25 cellular contexts compared by ENCODE assay signal in genomic region chr11:44988981-44989635, GRCh38. TPM values are rescaled to one million over a fixed set of nuclear protein-coding genes. Genes with fewer than 3 reads are reported as not detected.
DNase-seq lines count a peak whose midpoint lies in the region; ATAC-seq and TF ChIP-seq lines count a peak whose summit lies in the region.
"Had no signal": no experiment of that assay in that cellular context is flagged by ENCODE, and none has a peak within 500 bp of the region (broad histone marks: within the 10 kb centered on the region; RNA-seq: fewer than 3 reads in every experiment).

No MANE protein-coding gene starts in this region.

- DNase-seq in NCI-H82 (lab: John Stamatoyannopoulos, UW) (peak; percentile 29), NCI-H82 treated with DMSO at 0.1 percent for 48 hours (lab: John Stamatoyannopoulos, UW; ENCODE audit: unreplicated experiment) (no peak), left ventricle myocardium inferior (no peak), left cardiac atrium (no peak), neuronal stem cell (ENCODE audit: low spot score) (no peak), ureter (ENCODE audit: low spot score) (peak; percentile 31)
- DNase-seq in activated T-cell treated with anti-CD3 and anti-CD28 coated beads, Interleukin-2, amount 50 U/mL, for 4 hours = no peak
- DNase-seq: EL; GF-D8; H7; Karpas-422; NCI-H1417 treated with DMSO at 0.1 percent for 48 hours; NCI-H187; NCI-H226; NCI-H510A treated with DMSO at 0.1 percent for 48 hours; NCI-H748 treated with DMSO at 0.1 percent for 48 hours; NK-92 treated with Interleukin-12 subunit alpha and Interleukin-12 subunit beta, amount 100 ng/mL, for 24 hours; PC-3 had no signal

- H3K27me3 ChIP-seq in left ventricle myocardium inferior (ENCODE audit: low read depth) (no peaks in the 10 kb centered on the region), neuronal stem cell (ENCODE audit: control insufficient read depth in 3 of 3, insufficient read depth in 3 of 3, low read depth in 1 of 3, low read length in 3 of 3) (peaks cover 0 to 86% (median 0%) of the 10 kb centered on the region in 3 experiments)

- ATAC-seq in left cardiac atrium = no peak
- ATAC-seq in GM18868 (IDR thresholded peaks at IDR 0.05; ENCODE audit: unreplicated experiment) = no peak
- ATAC-seq in activated T-cell treated with anti-CD3 and anti-CD28 coated beads, Interleukin-2, amount 50 U/mL, for 4 hours = no peak
- ATAC-seq: CD8-positive, alpha-beta T cell; HepG2; PC-3 had no signal

- H3K9ac ChIP-seq in neuronal stem cell (ENCODE audit: low read depth, low read length, poor library complexity) = no peak overlapping the region

- H3K36me3 ChIP-seq in left ventricle myocardium inferior (no peaks in the 10 kb centered on the region), neuronal stem cell (replicated peaks in 1 of 2; ENCODE audit: control insufficient read depth in 2 of 2, insufficient read depth in 2 of 2, low read length in 2 of 2) (no peaks in the 10 kb centered on the region)
- H3K36me3 ChIP-seq: SJSA1 had no signal

- no peak overlapping the region for H4K91ac ChIP-seq in neuronal stem cell (ENCODE audit: low read depth, low read length, poor library complexity)

- H3K9me3 Mint-ChIP-seq in activated T-cell treated with anti-CD3 and anti-CD28 coated beads, Interleukin-2, amount 50 U/mL, for 4 hours = no peaks in the 10 kb centered on the region
- H3K9me3 Mint-ChIP-seq: CD8-positive, alpha-beta T cell had no signal

- H2AK5ac ChIP-seq in neuronal stem cell (ENCODE audit: low read depth, low read length) = no peak overlapping the region

- no peak overlapping the region for H2AFZ ChIP-seq in neuronal stem cell (ENCODE audit: low read length)

- TF ChIP-seq CTCF in left ventricle myocardium inferior (IDR thresholded peaks at IDR 0.05; ENCODE audit: borderline replicate concordance) = no peak

- no peak overlapping the region for H3K4me3 Mint-ChIP-seq in activated T-cell treated with anti-CD3 and anti-CD28 coated beads, Interleukin-2, amount 50 U/mL, for 4 hours
- H3K4me3 Mint-ChIP-seq: B cell; CD8-positive, alpha-beta T cell had no signal

- H3K4me1 ChIP-seq in left ventricle myocardium inferior (peaks cover 41% of the 10 kb centered on the region), neuronal stem cell (ENCODE audit: control insufficient read depth in 2 of 2, insufficient read depth in 1 of 2, low read depth in 1 of 2, low read length in 2 of 2) (peaks cover 0 to 6% of the 10 kb centered on the region in 2 donors)
- H3K4me1 ChIP-seq: SJSA1 had no signal

- peaks cover 2% of the 10 kb centered on the region for H3K27me3 Mint-ChIP-seq in activated T-cell treated with anti-CD3 and anti-CD28 coated beads, Interleukin-2, amount 50 U/mL, for 4 hours (ENCODE audit: low read depth)
- H3K27me3 Mint-ChIP-seq: B cell had no signal

- no peak overlapping the region for H3K4ac ChIP-seq in neuronal stem cell (ENCODE audit: low read length)

- H2BK120ac ChIP-seq in neuronal stem cell (ENCODE audit: low read depth, low read length) = no peak overlapping the region

- H3K4me2 ChIP-seq in neuronal stem cell (ENCODE audit: insufficient read depth, low read length, poor library complexity, severe bottlenecking) = no peak overlapping the region

- H2BK15ac ChIP-seq in neuronal stem cell (ENCODE audit: low read length) = no peak overlapping the region

- H4K8ac ChIP-seq in neuronal stem cell (ENCODE audit: low read depth, low read length) = no peak overlapping the region

- peaks cover 3% of the 10 kb centered on the region for H3K4me1 Mint-ChIP-seq in activated T-cell treated with anti-CD3 and anti-CD28 coated beads, Interleukin-2, amount 50 U/mL, for 4 hours (ENCODE audit: low read depth)

- H3K23ac ChIP-seq in neuronal stem cell (ENCODE audit: low read depth, low read length, poor library complexity) = no peak overlapping the region

- H3K9me3 ChIP-seq in left ventricle myocardium inferior (replicated peaks) (no peaks in the 10 kb centered on the region), neuronal stem cell (replicated peaks in 1 of 2; ENCODE audit: control insufficient read depth in 2 of 2, insufficient read depth in 1 of 2, low read depth in 1 of 2, low read length in 2 of 2) (peaks cover 0 to 2% of the 10 kb centered on the region in 2 donors)
- H3K9me3 ChIP-seq: SJSA1 had no signal

- H2BK12ac ChIP-seq in neuronal stem cell (ENCODE audit: low read length) = no peak overlapping the region

- H3K14ac ChIP-seq in neuronal stem cell (ENCODE audit: low read length) = no peak overlapping the region

- no peaks in the 10 kb centered on the region for H3K36me3 Mint-ChIP-seq in activated T-cell treated with anti-CD3 and anti-CD28 coated beads, Interleukin-2, amount 50 U/mL, for 4 hours (ENCODE audit: insufficient read depth)
- H3K36me3 Mint-ChIP-seq: CD8-positive, alpha-beta T cell had no signal

- WGBS in neuronal stem cell (ENCODE audit: extremely low coverage in 2 of 2, insufficient read length in 2 of 2, insufficient replicate concordance in 1 of 2), 2 donors = no CpG with 5 or more reads among the region's 5 CpGs

- intact Hi-C loops in left ventricle myocardium inferior (cut with micrococcal nuclease) = no loop called here
- intact Hi-C loops in left cardiac atrium (cut with DNase I) = no loop called here

- H3K4me3 ChIP-seq in left ventricle myocardium inferior = no peak overlapping the region
- no peak overlapping the region for H3K4me3 ChIP-seq in neuronal stem cell (ENCODE audit: low read length in 2 of 2)
- H3K4me3 ChIP-seq: SJSA1 had no signal

- H2BK5ac ChIP-seq in neuronal stem cell (ENCODE audit: low read length) = no peak overlapping the region

- no peaks in the 10 kb centered on the region for H3K79me1 ChIP-seq in neuronal stem cell (ENCODE audit: low read depth, low read length)

- peak overlapping the region; percentile 22 for H3K18ac ChIP-seq in neuronal stem cell (ENCODE audit: low read length)

- H3K27ac ChIP-seq in left ventricle myocardium inferior (replicated peaks) (peak overlapping the region; percentile 86), neuronal stem cell (replicated peaks; ENCODE audit: low read length) (no peak overlapping the region)
- H3K27ac ChIP-seq: 22Rv1, C4-2B, SJSA1 had no signal

RNA-seq across cellular contexts. Expression of gene TP53I11, which starts 38.4 kb away (rescaled TPM):
- total RNA-seq in left ventricle myocardium inferior (39.4 TPM), left cardiac atrium (100 to 1,000 TPM in 1 of 2 donors, 10 to 100 TPM in 1; 96.4 to 115 TPM), ureter (67.7 TPM)
- 235 TPM for polyA plus RNA-seq in neuronal stem cell (2013, experiment 1 of 2)
- polyA plus RNA-seq in neuronal stem cell (2013, experiment 2 of 2) = 227 TPM
- 10 to 100 TPM in 1 of 3 donors, 1 to 10 TPM in 2; 8.1 to 13.5 (median 9.2) TPM for total RNA-seq in activated T-cell treated with anti-CD3 and anti-CD28 coated beads, Interleukin-2, amount 50 U/mL, for 4 hours
- total RNA-seq: HepG2 had no signal
- polyA plus RNA-seq: HepG2 had no signal

Comparison
In these comparisons a context has a peak if more than half of its experiments do, and no peak if none do; other contexts are left out.
1. DNase-seq: peak in NCI-H82 (single experiment) and ureter (single experiment); none in NCI-H82 treated with DMSO at 0.1 percent for 48 hours (single experiment), left ventricle myocardium inferior (single experiment), left cardiac atrium (single experiment), neuronal stem cell (single experiment) and activated T-cell treated with anti-CD3 and anti-CD28 coated beads, Interleukin-2, amount 50 U/mL, for 4 hours (single experiment).